Comparison of ENCODE assay signal across 26 cellular contexts in genomic region chr1:26345718-26346117, GRCh38. TPM values are rescaled to one million over a fixed set of nuclear protein-coding genes. Genes with fewer than 3 reads are reported as not detected.
A peak's percentile ranks its signal among the peaks of the same experiment; 100 is the strongest.
DNase-seq lines count a peak whose midpoint lies in the region; ATAC-seq, FAIRE-seq and TF ChIP-seq lines count a peak whose summit lies in the region.
"Had no signal": no experiment of that assay in that cellular context is flagged by ENCODE, and none has a peak within 500 bp of the region (broad histone marks: within the 10 kb centered on the region; RNA-seq: fewer than 3 reads in every experiment).

No MANE protein-coding gene starts in this region.

- peak overlapping the region; percentile 23 for H3K23ac ChIP-seq in neuronal stem cell (ENCODE audit: low read depth, low read length, poor library complexity)

- no peak overlapping the region for H4K91ac ChIP-seq in neuronal stem cell (ENCODE audit: low read depth, low read length, poor library complexity)

- H3K9me3 ChIP-seq in SK-N-SH = no peaks in the 10 kb centered on the region
- no peaks in the 10 kb centered on the region for H3K9me3 ChIP-seq in K562 (replicated peaks; ENCODE audit: control insufficient read depth, insufficient read depth, low read depth, low read length)
- H3K9me3 ChIP-seq in neuronal stem cell (replicated peaks in 1 of 2; ENCODE audit: control insufficient read depth in 2 of 2, insufficient read depth in 1 of 2, low read depth in 1 of 2, low read length in 2 of 2) = no peaks in the 10 kb centered on the region
- H3K9me3 ChIP-seq: SJSA1 had no signal

- peak overlapping the region; percentile 94 for H2AK5ac ChIP-seq in neuronal stem cell (ENCODE audit: low read depth, low read length)

- H2BK5ac ChIP-seq in neuronal stem cell (ENCODE audit: low read length) = peak overlapping the region; percentile 88

- H2BK120ac ChIP-seq in neuronal stem cell (ENCODE audit: low read depth, low read length) = no peak overlapping the region

- H2BK12ac ChIP-seq in neuronal stem cell (ENCODE audit: low read length) = peak overlapping the region; percentile 95

- H2AFZ ChIP-seq in SK-N-SH (ENCODE audit: low read depth) (no peak overlapping the region), K562 (ENCODE audit: low read depth, low read length) (no peak overlapping the region), neuronal stem cell (ENCODE audit: low read length) (no peak overlapping the region)

- intact Hi-C loops in K562 (cut with micrococcal nuclease) = no loop called here

- H3K27me3 Mint-ChIP-seq in activated T-cell treated with anti-CD3 and anti-CD28 coated beads, Interleukin-2, amount 50 U/mL, for 72 hours (ENCODE audit: low read depth) = no peaks in the 10 kb centered on the region
- H3K27me3 Mint-ChIP-seq: B cell had no signal

- H3K4ac ChIP-seq in neuronal stem cell (ENCODE audit: low read length) = no peak overlapping the region

- H4K20me1 ChIP-seq in SK-N-SH (ENCODE audit: insufficient read depth) (no peaks in the 10 kb centered on the region), K562 (replicated peaks; ENCODE audit: control insufficient read depth, insufficient read depth, low read length) (no peaks in the 10 kb centered on the region)

- H3K9me1 ChIP-seq in K562 (ENCODE audit: control insufficient read depth, insufficient read depth, low read length) = no peaks in the 10 kb centered on the region

- H3K4me1 ChIP-seq in SK-N-SH (ENCODE audit: control insufficient read depth in 1 of 2, insufficient read depth in 2 of 2, low read depth in 1 of 2, low read length in 1 of 2) (no peaks in the 10 kb centered on the region), K562 (replicated peaks in 1 of 2; ENCODE audit: control insufficient read depth in 2 of 2, insufficient read depth in 2 of 2, low read length in 2 of 2) (peaks cover 8 to 20% of the 10 kb centered on the region in 2 experiments), neuronal stem cell (ENCODE audit: control insufficient read depth in 2 of 2, insufficient read depth in 1 of 2, low read depth in 1 of 2, low read length in 2 of 2) (peaks cover 7 to 12% of the 10 kb centered on the region in 2 donors)

- no peak overlapping the region for H3K27ac Mint-ChIP-seq in activated T-cell treated with anti-CD3 and anti-CD28 coated beads, Interleukin-2, amount 50 U/mL, for 72 hours
- H3K27ac Mint-ChIP-seq: B cell had no signal

- TF ChIP-seq EP300 in SK-N-SH (IDR thresholded peaks at IDR 0.05; ENCODE audit: borderline replicate concordance in 1 of 2, low read depth in 1 of 2, low read length in 1 of 2) (no peak), K562 (IDR thresholded peaks at IDR 0.05; ENCODE audit: low read length) (no peak)

- no peaks in the 10 kb centered on the region for H3K4me1 Mint-ChIP-seq in activated T-cell treated with anti-CD3 and anti-CD28 coated beads, Interleukin-2, amount 50 U/mL, for 72 hours (ENCODE audit: low read depth)
- H3K4me1 Mint-ChIP-seq: B cell had no signal

- H3K14ac ChIP-seq in neuronal stem cell (ENCODE audit: low read length) = peak overlapping the region; percentile 87

- peak overlapping the region; percentile 78 for H3K18ac ChIP-seq in neuronal stem cell (ENCODE audit: low read length)

- H3K36me3 ChIP-seq in SK-N-SH (replicated peaks in 1 of 2; ENCODE audit: control insufficient read depth in 1 of 2, insufficient read depth in 2 of 2, low read length in 1 of 2) (no peaks in the 10 kb centered on the region), K562 (ENCODE audit: control insufficient read depth, insufficient read depth, low read length) (no peaks in the 10 kb centered on the region), neuronal stem cell (replicated peaks in 1 of 2; ENCODE audit: control insufficient read depth in 2 of 2, insufficient read depth in 2 of 2, low read length in 2 of 2) (peaks cover 0 to 2% of the 10 kb centered on the region in 2 donors)
- H3K36me3 ChIP-seq: SJSA1 had no signal

- ATAC-seq in SK-N-SH treated with all-trans-retinoic acid at 6 μM for 48 hours (peak; percentile 35), K562 (peak; percentile 21; the same call in 1 of the 3 replicates)
- ATAC-seq in activated T-cell treated with anti-CD3 and anti-CD28 coated beads, Interleukin-2, amount 50 U/mL, for 72 hours (replicated peaks in 1 of 2) = no peak
- ATAC-seq: HCT116, PC-3 had no signal

- no TSS peak for BruUV-seq in K562 (replicated peaks; lab: Mats Ljungman, UMichigan)

- H3F3A ChIP-seq in SK-N-SH (replicated peaks; ENCODE audit: insufficient read depth) = no peaks in the 10 kb centered on the region

- TF ChIP-seq POLR2A in K562 (conservative IDR thresholded peaks at IDR 0.05) = no peak

- no peaks in the 10 kb centered on the region for H3K79me2 ChIP-seq in SK-N-SH (ENCODE audit: insufficient read depth)
- no peaks in the 10 kb centered on the region for H3K79me2 ChIP-seq in K562 (ENCODE audit: control insufficient read depth, insufficient read depth, low read length)

- FAIRE-seq in K562 (lab: Jason Lieb, UNC) = no peak

- POLR2A ChIA-PET in SK-N-SH (lab: Yijun Ruan, JAX) (no interaction called here), K562 (lab: Yijun Ruan, JAX) (interaction anchor here (1.4 to 4.0 kb wide), 2 partner anchors 8 to 17 kb away, joined by 3 to 24 read pairs; no protein-coding TSS in a partner anchor)

- no CpG with 5 or more reads among the region's 15 CpGs for WGBS in SK-N-SH (ENCODE audit: low lambda C conversion rate)
- 56% methylated on average over 15 of the region's 15 CpGs for WGBS in K562 (ENCODE audit: insufficient coverage, low coverage, missing lambda C conversion rate)
- no CpG with 5 or more reads among the region's 15 CpGs for WGBS in neuronal stem cell (ENCODE audit: extremely low coverage in 2 of 2, insufficient read length in 2 of 2, insufficient replicate concordance in 1 of 2), 2 donors

- no peak for DNase-seq in SK-N-SH
- no peak for DNase-seq in K562 (ENCODE audit: extremely low read depth in 1 of 4, low spot score in 3 of 4)
- no peak for DNase-seq in neuronal stem cell (ENCODE audit: low spot score)
- no peak for DNase-seq in effector CD4-positive, alpha-beta T cell
- no peak for DNase-seq in activated T-cell treated with anti-CD3 and anti-CD28 coated beads, Interleukin-2, amount 50 U/mL, for 72 hours
- DNase-seq in cortex of kidney (lab: John Stamatoyannopoulos, UW) = no peak
- DNase-seq: Calu3, DMS79 treated with DMSO at 0.1 percent for 48 hours, Karpas-422, NCI-H1092, NCI-H1417 treated with DMSO at 0.1 percent for 48 hours, NCI-H187, NCI-H2081 treated with DMSO at 0.1 percent for 48 hours, NCI-H2171, NCI-H345, NCI-H524, NCI-H748 treated with DMSO at 0.1 percent for 48 hours, PC-3, Right ventricle myocardium superior had no signal

- in situ Hi-C loops in K562 (cut with MboI) = no loop called here

- no peak overlapping the region for H3K27ac ChIP-seq in SK-N-SH (ENCODE audit: low read depth in 2 of 2, low read length in 1 of 2)
- H3K27ac ChIP-seq in K562 (ENCODE audit: extremely low read depth, low read depth, low read length) = no peak overlapping the region
- H3K27ac ChIP-seq in neuronal stem cell (replicated peaks; ENCODE audit: low read length) = no peak overlapping the region
- H3K27ac ChIP-seq: 22Rv1, SJSA1 had no signal

- H3K4me3 ChIP-seq in SK-N-SH (ENCODE audit: low read depth in 2 of 2, low read length in 1 of 2) = no peak overlapping the region
- H3K4me3 ChIP-seq in K562 = no peak overlapping the region
- no peak overlapping the region for H3K4me3 ChIP-seq in neuronal stem cell (ENCODE audit: low read length in 2 of 2)
- H3K4me3 ChIP-seq: SJSA1 had no signal

- H3K4me3 Mint-ChIP-seq in activated T-cell treated with anti-CD3 and anti-CD28 coated beads, Interleukin-2, amount 50 U/mL, for 72 hours = no peak overlapping the region
- H3K4me3 Mint-ChIP-seq: B cell, CD14-positive monocyte had no signal

- TF ChIP-seq CTCF in SK-N-SH (IDR thresholded peaks at IDR 0.05) (no peak), K562 (IDR thresholded peaks at IDR 0.05 in 2 of 3, conservative IDR thresholded peaks at IDR 0.05 in 1 of 3; ENCODE audit: insufficient read depth in 2 of 3, low read depth in 1 of 3, low read length in 3 of 3) (no peak)

- H2BK15ac ChIP-seq in neuronal stem cell (ENCODE audit: low read length) = no peak overlapping the region

- H4K8ac ChIP-seq in neuronal stem cell (ENCODE audit: low read depth, low read length) = no peak overlapping the region

- H3K4me2 ChIP-seq in SK-N-SH (no peak overlapping the region), K562 (ENCODE audit: insufficient read depth, low read length) (no peak overlapping the region), neuronal stem cell (ENCODE audit: insufficient read depth, low read length, poor library complexity, severe bottlenecking) (no peak overlapping the region)

- H3K9ac ChIP-seq in SK-N-SH (no peak overlapping the region), K562 (ENCODE audit: insufficient read depth in 1 of 2, low read depth in 2 of 2, low read length in 2 of 2) (peak overlapping the region in 1 of 2 experiments; percentile 31; a peak in 2 of 4 replicates), neuronal stem cell (ENCODE audit: low read depth, low read length, poor library complexity) (no peak overlapping the region)

- no peak for TF ChIP-seq RAD21 in SK-N-SH (IDR thresholded peaks at IDR 0.05; ENCODE audit: low read length)
- no peak for TF ChIP-seq RAD21 in K562 (CRISPR knock-in tag; conservative IDR thresholded peaks at IDR 0.05 in 1 of 2, IDR thresholded peaks at IDR 0.05 in 1 of 2)

- H3K36me3 Mint-ChIP-seq in activated T-cell treated with anti-CD3 and anti-CD28 coated beads, Interleukin-2, amount 50 U/mL, for 72 hours (ENCODE audit: insufficient read depth in 2 of 2) = no peaks in the 10 kb centered on the region
- H3K36me3 Mint-ChIP-seq: CD14-positive monocyte had no signal

- CTCF ChIA-PET in SK-N-SH (lab: Yijun Ruan, JAX) (interaction anchor here (1.0 to 11.9 kb wide), 4 partner anchors 17 to 71 kb away, joined by 4 to 99 read pairs (median 18); no protein-coding TSS in a partner anchor), K562 (lab: Yijun Ruan, JAX; ENCODE audit: low intra/inter-chr PET ratio) (no interaction called here)

- H3K9me3 Mint-ChIP-seq in activated T-cell treated with anti-CD3 and anti-CD28 coated beads, Interleukin-2, amount 50 U/mL, for 72 hours = no peaks in the 10 kb centered on the region
- H3K9me3 Mint-ChIP-seq: CD14-positive monocyte had no signal

- H3K9me2 ChIP-seq in SK-N-SH = no peaks in the 10 kb centered on the region

- H3K27me3 ChIP-seq in SK-N-SH (ENCODE audit: insufficient read depth) = peaks cover 13% of the 10 kb centered on the region; the same call in 1 of the 2 replicates
- no peaks in the 10 kb centered on the region for H3K27me3 ChIP-seq in K562 (ENCODE audit: control insufficient read depth in 2 of 2, insufficient read depth in 2 of 2, low read length in 2 of 2)
- no peaks in the 10 kb centered on the region for H3K27me3 ChIP-seq in neuronal stem cell (ENCODE audit: control insufficient read depth in 3 of 3, insufficient read depth in 3 of 3, low read depth in 1 of 3, low read length in 3 of 3)

- H3K79me1 ChIP-seq in neuronal stem cell (ENCODE audit: low read depth, low read length) = peaks cover 2% of the 10 kb centered on the region

RNA-seq across cellular contexts. Expression of gene CRYBG2, which starts 8.2 kb away (rescaled TPM):
- 0.08 and 0.49 TPM in 2 replicates for polyA plus RNA-seq in SK-N-SH (2012; rRNA removed)
- 0.04 and 0.13 TPM in 2 replicates for polyA plus RNA-seq in SK-N-SH (2012; cell fraction: cytosol; rRNA removed)
- polyA plus RNA-seq in SK-N-SH (2012; cell fraction: nucleus; rRNA removed) = 0.27 and 0.93 TPM in 2 replicates
- 7.8 and 10.7 TPM in 2 replicates for total RNA-seq in K562 (2011; cell fraction: chromatin; rRNA removed; ENCODE audit: low replicate concordance)
- 10.0 and 10.2 TPM in 2 replicates for total RNA-seq in K562 (2011; cell fraction: nucleolus; rRNA removed)
- 5.7 and 6.5 TPM in 2 replicates for total RNA-seq in K562 (2011; cell fraction: nucleoplasm; rRNA removed)
- total RNA-seq in K562 (2014; rRNA removed) = 7.5 and 12.6 TPM in 2 replicates
- total RNA-seq in K562 (2014; rRNA removed; fragmentation: Illumina TruSeq; extraction: Trizol) = 1.3 and 2.1 TPM in 2 replicates
- 1.9 and 2.5 TPM in 2 replicates for total RNA-seq in K562 (2015; rRNA removed; fragmentation: Illumina TruSeq; extraction: Trizol)
- 8.5 and 8.8 TPM in 2 replicates for total RNA-seq in K562 (2021)
- polyA plus RNA-seq in K562 (2011; rRNA removed) = 3.3 and 3.8 TPM in 2 replicates
- polyA plus RNA-seq in K562 (2011; cell fraction: cytosol; rRNA removed) = 4.8 and 8.5 TPM in 2 replicates
- 6.5 and 9.6 TPM in 2 replicates for polyA plus RNA-seq in K562 (2011; cell fraction: nucleus; rRNA removed)
- 4.3 and 24.3 TPM in 2 replicates for polyA plus RNA-seq in K562 (2012)
- polyA plus RNA-seq in K562 (2014; fragmentation: Illumina TruSeq; extraction: Trizol) = 3.7 and 5.1 TPM in 2 replicates
- polyA plus RNA-seq in K562 (2014; fragmentation: Nextera tagmentation; extraction: Ambion mirVana) = 1 to 10 TPM in 1 of 2 experiments, under 1 TPM in 1; 0.39 to 2.4 TPM
- 3.1 and 8.1 TPM in 2 replicates for polyA plus RNA-seq in K562 (2014; rRNA removed)
- 1.6 and 1.9 TPM in 2 replicates for polyA minus RNA-seq in K562 (2011; rRNA and poly(A)+ RNA removed)
- polyA minus RNA-seq in K562 (2011; cell fraction: cytosol; rRNA and poly(A)+ RNA removed) = 5.9 and 7.5 TPM in 2 replicates
- polyA minus RNA-seq in K562 (2011; cell fraction: nucleus; rRNA and poly(A)+ RNA removed) = 2.6 and 4.4 TPM in 2 replicates
- 7.8 TPM for polyA plus RNA-seq in neuronal stem cell (2013, experiment 1 of 2)
- polyA plus RNA-seq in neuronal stem cell (2013, experiment 2 of 2) = 9.1 TPM
- total RNA-seq in activated T-cell treated with anti-CD3 and anti-CD28 coated beads, Interleukin-2, amount 50 U/mL, for 72 hours = 1 to 10 TPM; 1.6 to 2.3 TPM
- total RNA-seq: Right ventricle myocardium superior, RPMI7951, SJSA1 had no signal
- polyA plus RNA-seq: CD14-positive monocyte had no signal

RNA-seq across cellular contexts. Expression of gene ZNF683, which starts 26.8 kb away (rescaled TPM):
- polyA plus RNA-seq in SK-N-SH (2012; rRNA removed) = not detected in 2 replicates
- polyA plus RNA-seq in SK-N-SH (2012; cell fraction: cytosol; rRNA removed) = not detected in 2 replicates
- polyA plus RNA-seq in SK-N-SH (2012; cell fraction: nucleus; rRNA removed) = not detected in 2 replicates
- not detected in 2 replicates for total RNA-seq in K562 (2011; cell fraction: chromatin; rRNA removed; ENCODE audit: low replicate concordance)
- not detected in 2 replicates for total RNA-seq in K562 (2011; cell fraction: nucleolus; rRNA removed)
- not detected in 2 replicates for total RNA-seq in K562 (2011; cell fraction: nucleoplasm; rRNA removed)
- total RNA-seq in K562 (2014; rRNA removed) = not detected in 2 replicates
- not detected in 2 replicates for total RNA-seq in K562 (2014; rRNA removed; fragmentation: Illumina TruSeq; extraction: Trizol)
- not detected in 2 replicates for total RNA-seq in K562 (2015; rRNA removed; fragmentation: Illumina TruSeq; extraction: Trizol)
- not detected in 2 replicates for total RNA-seq in K562 (2021)
- not detected in 2 replicates for polyA plus RNA-seq in K562 (2011; rRNA removed)
- polyA plus RNA-seq in K562 (2011; cell fraction: cytosol; rRNA removed) = not detected in 2 replicates
- not detected in 2 replicates for polyA plus RNA-seq in K562 (2011; cell fraction: nucleus; rRNA removed)
- polyA plus RNA-seq in K562 (2012) = not detected in 2 replicates
- not detected in 2 replicates for polyA plus RNA-seq in K562 (2014; fragmentation: Illumina TruSeq; extraction: Trizol)
- not detected for polyA plus RNA-seq in K562 (2014; fragmentation: Nextera tagmentation; extraction: Ambion mirVana)
- polyA plus RNA-seq in K562 (2014; rRNA removed) = not detected in 2 replicates
- polyA minus RNA-seq in K562 (2011; rRNA and poly(A)+ RNA removed) = not detected in 2 replicates
- not detected in 2 replicates for polyA minus RNA-seq in K562 (2011; cell fraction: cytosol; rRNA and poly(A)+ RNA removed)
- not detected in 2 replicates for polyA minus RNA-seq in K562 (2011; cell fraction: nucleus; rRNA and poly(A)+ RNA removed)
- not detected for polyA plus RNA-seq in neuronal stem cell (2013, experiment 1 of 2)
- polyA plus RNA-seq in neuronal stem cell (2013, experiment 2 of 2) = not detected
- under 1 TPM in 1 of 2 donors, not detected in 1; 0.25 TPM for total RNA-seq in activated T-cell treated with anti-CD3 and anti-CD28 coated beads, Interleukin-2, amount 50 U/mL, for 72 hours
- total RNA-seq: Calu3, PC-3, Right ventricle myocardium superior, RPMI7951, SJSA1 had no signal
- polyA plus RNA-seq: CD14-positive monocyte had no signal

RNA-seq across cellular contexts. Expression of gene CD52, which starts 28.0 kb away (rescaled TPM):
- polyA plus RNA-seq in SK-N-SH (2012; rRNA removed) = not detected in 2 replicates
- polyA plus RNA-seq in SK-N-SH (2012; cell fraction: cytosol; rRNA removed) = not detected in 2 replicates
- not detected in 2 replicates for polyA plus RNA-seq in SK-N-SH (2012; cell fraction: nucleus; rRNA removed)
- total RNA-seq in K562 (2011; cell fraction: chromatin; rRNA removed; ENCODE audit: low replicate concordance) = 26.7 and 65.5 TPM in 2 replicates
- total RNA-seq in K562 (2011; cell fraction: nucleolus; rRNA removed) = 72.0 and 78.5 TPM in 2 replicates
- 50.2 and 55.9 TPM in 2 replicates for total RNA-seq in K562 (2011; cell fraction: nucleoplasm; rRNA removed)
- total RNA-seq in K562 (2014; rRNA removed) = 34.9 and 43.3 TPM in 2 replicates
- 127 TPM in 2 replicates for total RNA-seq in K562 (2014; rRNA removed; fragmentation: Illumina TruSeq; extraction: Trizol)
- 182 and 185 TPM in 2 replicates for total RNA-seq in K562 (2015; rRNA removed; fragmentation: Illumina TruSeq; extraction: Trizol)
- 70.9 and 90.7 TPM in 2 replicates for total RNA-seq in K562 (2021)
- 312 and 418 TPM in 2 replicates for polyA plus RNA-seq in K562 (2011; rRNA removed)
- 457 and 520 TPM in 2 replicates for polyA plus RNA-seq in K562 (2011; cell fraction: cytosol; rRNA removed)
- 77.7 and 147 TPM in 2 replicates for polyA plus RNA-seq in K562 (2011; cell fraction: nucleus; rRNA removed)
- 170 and 195 TPM in 2 replicates for polyA plus RNA-seq in K562 (2012)
- polyA plus RNA-seq in K562 (2014; fragmentation: Illumina TruSeq; extraction: Trizol) = 147 and 173 TPM in 2 replicates
- polyA plus RNA-seq in K562 (2014; fragmentation: Nextera tagmentation; extraction: Ambion mirVana) = 100 to 1,000 TPM; 355 to 488 TPM
- 152 and 198 TPM in 2 replicates for polyA plus RNA-seq in K562 (2014; rRNA removed)
- polyA minus RNA-seq in K562 (2011; rRNA and poly(A)+ RNA removed) = 56.1 and 74.7 TPM in 2 replicates
- 28.1 and 33.6 TPM in 2 replicates for polyA minus RNA-seq in K562 (2011; cell fraction: cytosol; rRNA and poly(A)+ RNA removed)
- 6.9 and 14.1 TPM in 2 replicates for polyA minus RNA-seq in K562 (2011; cell fraction: nucleus; rRNA and poly(A)+ RNA removed)
- 2.2 TPM for polyA plus RNA-seq in neuronal stem cell (2013, experiment 1 of 2)
- polyA plus RNA-seq in neuronal stem cell (2013, experiment 2 of 2) = 1.7 TPM
- 100 to 1,000 TPM; 213 to 245 TPM for total RNA-seq in activated T-cell treated with anti-CD3 and anti-CD28 coated beads, Interleukin-2, amount 50 U/mL, for 72 hours
- total RNA-seq: Calu3, PC-3, RPMI7951, SJSA1 had no signal

RNA-seq across cellular contexts. Expression of gene UBXN11, which starts 39.3 kb away (rescaled TPM):
- polyA plus RNA-seq in SK-N-SH (2012; rRNA removed) (30.6 and 35.3 TPM in 2 replicates), K562 (2011; rRNA removed) (17.5 and 20.9 TPM in 2 replicates), K562 (2014; fragmentation: Illumina TruSeq; extraction: Trizol) (12.3 and 14.7 TPM in 2 replicates), K562 (2014; fragmentation: Nextera tagmentation; extraction: Ambion mirVana) (1 to 10 TPM in 1 of 2 experiments, under 1 TPM in 1; 0.48 to 2.1 TPM), K562 (2014; rRNA removed) (30.6 and 34.3 TPM in 2 replicates)
- 5.8 and 8.5 TPM in 2 replicates for polyA plus RNA-seq in SK-N-SH (2012; cell fraction: cytosol; rRNA removed)
- 201 and 211 TPM in 2 replicates for polyA plus RNA-seq in SK-N-SH (2012; cell fraction: nucleus; rRNA removed)
- total RNA-seq in K562 (2011; cell fraction: chromatin; rRNA removed; ENCODE audit: low replicate concordance) = 26.5 and 67.3 TPM in 2 replicates
- total RNA-seq in K562 (2011; cell fraction: nucleolus; rRNA removed) = 42.6 and 44.4 TPM in 2 replicates
- 37.0 and 39.5 TPM in 2 replicates for total RNA-seq in K562 (2011; cell fraction: nucleoplasm; rRNA removed)
- total RNA-seq in K562 (2014; rRNA removed) (11.3 and 11.5 TPM in 2 replicates), K562 (2014; rRNA removed; fragmentation: Illumina TruSeq; extraction: Trizol) (2.6 and 4.0 TPM in 2 replicates), K562 (2015; rRNA removed; fragmentation: Illumina TruSeq; extraction: Trizol) (8.1 and 8.2 TPM in 2 replicates), K562 (2021) (20.2 and 24.9 TPM in 2 replicates)
- 20.1 and 26.4 TPM in 2 replicates for polyA plus RNA-seq in K562 (2011; cell fraction: cytosol; rRNA removed)
- 134 and 188 TPM in 2 replicates for polyA plus RNA-seq in K562 (2011; cell fraction: nucleus; rRNA removed)
- polyA plus RNA-seq in K562 (2012) = 23.4 and 28.6 TPM in 2 replicates
- polyA minus RNA-seq in K562 (2011; rRNA and poly(A)+ RNA removed) = 9.3 and 10.4 TPM in 2 replicates
- 7.9 and 8.8 TPM in 2 replicates for polyA minus RNA-seq in K562 (2011; cell fraction: cytosol; rRNA and poly(A)+ RNA removed)
- polyA minus RNA-seq in K562 (2011; cell fraction: nucleus; rRNA and poly(A)+ RNA removed) = 26.3 and 27.6 TPM in 2 replicates
- 14.9 TPM for polyA plus RNA-seq in neuronal stem cell (2013, experiment 1 of 2)
- polyA plus RNA-seq in neuronal stem cell (2013, experiment 2 of 2) = 13.6 TPM
- 10 to 100 TPM; 19.1 to 19.3 TPM for total RNA-seq in activated T-cell treated with anti-CD3 and anti-CD28 coated beads, Interleukin-2, amount 50 U/mL, for 72 hours

Comparison
In these comparisons a context has a peak if more than half of its experiments do, and no peak if none do; other contexts are left out.
1. ATAC-seq: peak in SK-N-SH treated with all-trans-retinoic acid at 6 μM for 48 hours (single experiment) and K562 (single experiment); none in activated T-cell treated with anti-CD3 and anti-CD28 coated beads, Interleukin-2, amount 50 U/mL, for 72 hours (0 of 2).